In the genomic region with DNA sequence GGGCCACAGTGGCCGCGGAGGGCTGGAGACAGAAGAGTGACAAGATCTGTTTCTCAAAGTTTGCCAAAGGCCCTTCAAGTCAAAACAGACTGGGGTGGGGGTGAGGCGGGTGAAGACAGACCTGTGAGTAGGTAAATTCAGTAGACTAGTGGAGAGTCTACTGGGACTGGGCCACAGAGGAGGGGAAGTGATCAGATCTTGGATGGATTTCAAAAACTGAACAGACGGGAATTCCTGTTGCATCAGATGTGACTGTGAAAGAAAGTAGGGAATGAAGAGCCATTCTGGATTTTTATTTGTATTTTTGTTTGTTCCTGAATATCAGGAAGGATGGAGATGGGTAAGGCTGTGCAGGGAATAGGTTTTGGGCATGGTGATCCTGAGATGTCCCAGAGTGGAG, we compare ENCODE assay signal across 6 cellular contexts. TPM values are rescaled to one million over a fixed set of nuclear protein-coding genes. Genes with fewer than 3 reads are reported as not detected.
DNase-seq lines count a peak whose midpoint lies in the region; ATAC-seq and TF ChIP-seq lines count a peak whose summit lies in the region.
"Not testable (repeated sequence)": the region's sequence is repeated elsewhere in the genome, so short reads cannot be mapped to it uniquely, and the experiment has no call there.

No MANE protein-coding gene starts in this region.

- H3K27me3 ChIP-seq in HUES6 (ENCODE audit: control insufficient read depth, insufficient read depth, low read length); WERI-Rb-1 (ENCODE audit: insufficient read depth, low read depth, severe bottlenecking): not testable (repeated sequence)

- not testable (repeated sequence) for H3K9ac ChIP-seq in HUES6 (ENCODE audit: low read length)

- peak overlapping the region; percentile 78 for H3K4me3 Mint-ChIP-seq in dendritic cell treated with granulocyte-macrophage colony-stimulating factor and Interleukin-4, amounts not matched to agents 40 ng/mL and 50 ng/mL, for 4 days
- H3K4me3 Mint-ChIP-seq in immature natural killer cell = peak overlapping the region; percentile 70 to 86 (median 83)

- H3K36me3 Mint-ChIP-seq in dendritic cell treated with granulocyte-macrophage colony-stimulating factor and Interleukin-4, amounts not matched to agents 40 ng/mL and 50 ng/mL, for 4 days (ENCODE audit: low read depth) = peaks cover 61% of the 10 kb centered on the region
- H3K36me3 Mint-ChIP-seq in immature natural killer cell = peaks cover 42 to 60% (median 49%) of the 10 kb centered on the region in 3 donors

- intact Hi-C loops in dendritic cell treated with granulocyte-macrophage colony-stimulating factor and Interleukin-4, amounts not matched to agents 40 ng/mL and 50 ng/mL, for 4 days (cut with micrococcal nuclease); sciatic nerve (cut with DNase I): not testable (repeated sequence)

- peak overlapping the region; percentile 72 for H3K27ac Mint-ChIP-seq in dendritic cell treated with granulocyte-macrophage colony-stimulating factor and Interleukin-4, amounts not matched to agents 40 ng/mL and 50 ng/mL, for 4 days
- H3K27ac Mint-ChIP-seq in immature natural killer cell = peak overlapping the region; percentile 71 to 98 (median 88)

- peaks cover 21% of the 10 kb centered on the region for H3K36me3 ChIP-seq in HUES6 (ENCODE audit: control insufficient read depth, insufficient read depth, low read length)
- not testable (repeated sequence) for H3K36me3 ChIP-seq in WERI-Rb-1

- TF ChIP-seq CTCF in C4-2B (conservative IDR thresholded peaks at IDR 0.05); WERI-Rb-1 (IDR thresholded peaks at IDR 0.05; ENCODE audit: low read depth, low read length): not testable (repeated sequence)

- peaks cover 17% of the 10 kb centered on the region for H3K4me1 Mint-ChIP-seq in dendritic cell treated with granulocyte-macrophage colony-stimulating factor and Interleukin-4, amounts not matched to agents 40 ng/mL and 50 ng/mL, for 4 days (ENCODE audit: low read depth)
- H3K4me1 Mint-ChIP-seq in immature natural killer cell = peaks cover 24 to 36% of the 10 kb centered on the region in 2 donors

- ATAC-seq in sciatic nerve = peak; percentile 20

- peaks cover 89% of the 10 kb centered on the region for H3K9me3 Mint-ChIP-seq in dendritic cell treated with granulocyte-macrophage colony-stimulating factor and Interleukin-4, amounts not matched to agents 40 ng/mL and 50 ng/mL, for 4 days
- peaks cover 25 to 74% (median 48%) of the 10 kb centered on the region in 6 donors for H3K9me3 Mint-ChIP-seq in immature natural killer cell

- DNase-seq in WERI-Rb-1; immature natural killer cell; sciatic nerve (ENCODE audit: low spot score): not testable (repeated sequence)

- H3K27ac ChIP-seq in C4-2B = peak overlapping the region; percentile 79; the same call in 1 of the 2 replicates
- H3K27ac ChIP-seq in HUES6 (ENCODE audit: low read depth, low read length); WERI-Rb-1: not testable (repeated sequence)

- H3K4me1 ChIP-seq in HUES6 (ENCODE audit: control insufficient read depth, insufficient read depth, low read length) = not testable (repeated sequence)

- not testable (repeated sequence) for H3K9me3 ChIP-seq in HUES6 (ENCODE audit: control insufficient read depth, insufficient read depth, low read depth, low read length); WERI-Rb-1 (ENCODE audit: severe bottlenecking)

- H3K4me3 ChIP-seq in HUES6 (ENCODE audit: low read depth, low read length) = peak overlapping the region; percentile 51
- H3K4me3 ChIP-seq in WERI-Rb-1 (ENCODE audit: low read depth, low read length) = peak overlapping the region; percentile 31

- not testable (repeated sequence) for H3K27me3 Mint-ChIP-seq in dendritic cell treated with granulocyte-macrophage colony-stimulating factor and Interleukin-4, amounts not matched to agents 40 ng/mL and 50 ng/mL, for 4 days; immature natural killer cell (ENCODE audit: low read depth in 3 of 3)

RNA-seq across cellular contexts. Expression of gene ZNF773, which starts 0.7 kb away (rescaled TPM):
- 10 to 100 TPM in 1 of 3 donors, 1 to 10 TPM in 2; 3.1 to 14.1 (median 3.3) TPM for polyA plus RNA-seq in immature natural killer cell
- 10.7 TPM for total RNA-seq in sciatic nerve

RNA-seq across cellular contexts. Expression of gene ZNF419, which starts 12.8 kb away (rescaled TPM):
- 1 to 10 TPM; 1.4 to 5.8 (median 2.1) TPM for polyA plus RNA-seq in immature natural killer cell
- 10.6 TPM for total RNA-seq in sciatic nerve

RNA-seq across cellular contexts. Expression of gene ZNF772, which starts 23.0 kb away (rescaled TPM):
- polyA plus RNA-seq in immature natural killer cell = 1 to 10 TPM in 2 of 3 donors, not detected in 1; 2.2 to 2.3 TPM
- total RNA-seq in sciatic nerve = 12.5 TPM

RNA-seq across cellular contexts. Expression of gene ZNF549, which starts 26.8 kb away (rescaled TPM):
- polyA plus RNA-seq in immature natural killer cell = 1 to 10 TPM; 3.1 to 7.1 (median 6.9) TPM
- 9.5 TPM for total RNA-seq in sciatic nerve

RNA-seq across cellular contexts. Expression of gene VN1R1, which starts 43.5 kb away (rescaled TPM):
- not detected for polyA plus RNA-seq in immature natural killer cell
- total RNA-seq in sciatic nerve = 1.6 TPM
